ENCODE assay signal across 23 cellular contexts in the genomic region with DNA sequence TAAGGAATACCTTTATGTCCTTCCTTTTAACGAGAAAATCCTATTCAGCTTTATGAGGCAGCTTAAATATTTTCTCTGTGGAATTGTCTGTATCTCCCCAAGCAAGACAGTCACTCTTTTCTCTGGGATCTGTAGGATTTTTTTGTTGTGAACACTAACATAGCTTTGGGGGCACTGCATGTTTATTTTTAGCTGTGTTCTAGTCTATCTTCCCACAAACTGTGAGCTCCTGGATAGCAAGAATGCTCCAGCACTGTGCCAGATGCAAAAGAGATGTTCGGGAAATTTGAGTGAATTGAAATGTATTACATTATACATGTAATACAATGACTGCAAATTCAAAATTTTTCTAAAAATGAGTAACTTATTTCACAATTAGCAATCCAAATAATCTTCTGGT.
"Had no signal": no experiment of that assay in that cellular context is flagged by ENCODE, and none has a peak within 500 bp of the region (broad histone marks: within the 10 kb centered on the region; RNA-seq: fewer than 3 reads in every experiment).

No MANE protein-coding gene starts in this region.

- H3K36me3 Mint-ChIP-seq: activated naive CD4-positive, alpha-beta T cell treated with anti-CD3 and anti-CD28 coated beads, Interleukin-2, amount 10 ng/mL, durations not matched to agents 7 days and 5 days; activated naive CD8-positive, alpha-beta T cell treated with anti-CD3 and anti-CD28 coated beads for 36 hours had no signal

- H3K36me3 ChIP-seq: adrenal gland, Peyer's patch, SJSA1 had no signal

- H3K4me1 Mint-ChIP-seq: activated naive CD4-positive, alpha-beta T cell treated with anti-CD3 and anti-CD28 coated beads, Interleukin-2, amount 10 ng/mL, durations not matched to agents 7 days and 5 days; activated naive CD8-positive, alpha-beta T cell treated with anti-CD3 and anti-CD28 coated beads for 36 hours had no signal

- H3K27me3 Mint-ChIP-seq: activated naive CD4-positive, alpha-beta T cell treated with anti-CD3 and anti-CD28 coated beads, Interleukin-2, amount 10 ng/mL, durations not matched to agents 7 days and 5 days; activated naive CD8-positive, alpha-beta T cell treated with anti-CD3 and anti-CD28 coated beads for 36 hours had no signal

- H3K4me1 ChIP-seq: adrenal gland had no signal

- H3K27ac Mint-ChIP-seq: activated CD8-positive, alpha-beta T cell treated with anti-CD3 and anti-CD28 coated beads for 36 hours; activated naive CD4-positive, alpha-beta T cell treated with anti-CD3 and anti-CD28 coated beads, Interleukin-2, amount 10 ng/mL, durations not matched to agents 7 days and 5 days; activated naive CD8-positive, alpha-beta T cell treated with anti-CD3 and anti-CD28 coated beads for 36 hours; activated T-cell treated with anti-CD3 and anti-CD28 coated beads, Interleukin-2, amount 50 U/mL, for 72 hours; activated T-helper 2 cell treated with anti-CD3 and anti-CD28 coated beads, Interferon-gamma antibody, Interleukin-2, Interleukin-4, amounts not matched to agents 10 μg/mL and 5 μg/mL and 100 μg/mL, durations not matched to agents 14 hours and 24 hours and 36 hours; T-helper 1 cell treated with Interleukin-12 subunit alpha and Interleukin-12 subunit beta and Interleukin-4 antibody, amounts not matched to agents 30 μg/mL and 1 μg/mL, for 36 hours had no signal

- ATAC-seq: activated CD4-positive, CD25-positive, alpha-beta regulatory T cell treated with anti-CD3 and anti-CD28 coated beads, Interleukin-2, amount 50 U/mL, for 24 hours; activated CD8-positive, alpha-beta T cell treated with anti-CD3 and anti-CD28 coated beads for 36 hours; activated T-cell treated with anti-CD3 and anti-CD28 coated beads, Interleukin-2, amount 50 U/mL, for 72 hours had no signal

- H3K9me3 ChIP-seq: adrenal gland, Peyer's patch, SJSA1 had no signal

- H3K4me3 Mint-ChIP-seq: activated CD8-positive, alpha-beta T cell treated with anti-CD3 and anti-CD28 coated beads for 36 hours; activated naive CD4-positive, alpha-beta T cell treated with anti-CD3 and anti-CD28 coated beads, Interleukin-2, amount 10 ng/mL, durations not matched to agents 7 days and 5 days; activated naive CD8-positive, alpha-beta T cell treated with anti-CD3 and anti-CD28 coated beads for 36 hours; activated T-cell treated with anti-CD3 and anti-CD28 coated beads, Interleukin-2, amount 50 U/mL, for 72 hours; T-helper 1 cell treated with Interleukin-12 subunit alpha and Interleukin-12 subunit beta and Interleukin-4 antibody, amounts not matched to agents 30 μg/mL and 1 μg/mL, for 36 hours had no signal

- DNase-seq: activated CD4-positive, alpha-beta T cell treated with anti-CD3 and anti-CD28 coated beads for 4 hours; activated CD8-positive, alpha-beta memory T cell treated with anti-CD3 and anti-CD28 coated beads, Interleukin-2, amount 50 U/mL, for 4 hours; activated CD8-positive, alpha-beta T cell treated with anti-CD3 and anti-CD28 coated beads for 36 hours; activated gamma-delta T cell treated with Interleukin-2 at 50 U/mL for 16 hours; activated naive CD4-positive, alpha-beta T cell treated with anti-CD3 and anti-CD28 coated beads, Interleukin-2, amount 10 ng/mL, durations not matched to agents 7 days and 5 days; activated naive CD8-positive, alpha-beta T cell treated with anti-CD3 and anti-CD28 coated beads for 36 hours; activated T-cell treated with anti-CD3 and anti-CD28 coated beads, Interleukin-2, amount 50 U/mL, for 72 hours; adrenal gland; Kasumi-1; NCI-H1930; NCI-H2171; NCI-H2227 treated with DMSO at 0.1 percent for 48 hours; NCI-H446 treated with DMSO at 0.1 percent for 48 hours; NCI-H524 treated with DMSO at 0.1 percent for 48 hours; NCI-H774; OCI-M1; Peyer's patch; SHP77 had no signal

- H3K9me3 Mint-ChIP-seq: activated CD8-positive, alpha-beta T cell treated with anti-CD3 and anti-CD28 coated beads for 36 hours; activated naive CD4-positive, alpha-beta T cell treated with anti-CD3 and anti-CD28 coated beads, Interleukin-2, amount 10 ng/mL, durations not matched to agents 7 days and 5 days; activated naive CD8-positive, alpha-beta T cell treated with anti-CD3 and anti-CD28 coated beads for 36 hours; activated T-helper 2 cell treated with anti-CD3 and anti-CD28 coated beads, Interferon-gamma antibody, Interleukin-2, Interleukin-4, amounts not matched to agents 10 μg/mL and 5 μg/mL and 100 μg/mL, durations not matched to agents 14 hours and 24 hours and 36 hours; T-helper 1 cell treated with Interleukin-12 subunit alpha and Interleukin-12 subunit beta and Interleukin-4 antibody, amounts not matched to agents 30 μg/mL and 1 μg/mL, for 36 hours had no signal

- H3K4me3 ChIP-seq: adrenal gland, Peyer's patch, SJSA1 had no signal

- H3K27ac ChIP-seq: adrenal gland, Peyer's patch, RWPE1, SJSA1 had no signal

- H3K27me3 ChIP-seq: adrenal gland, Peyer's patch, SJSA1 had no signal
